8 cellular contexts compared by ENCODE assay signal in the genomic region with DNA sequence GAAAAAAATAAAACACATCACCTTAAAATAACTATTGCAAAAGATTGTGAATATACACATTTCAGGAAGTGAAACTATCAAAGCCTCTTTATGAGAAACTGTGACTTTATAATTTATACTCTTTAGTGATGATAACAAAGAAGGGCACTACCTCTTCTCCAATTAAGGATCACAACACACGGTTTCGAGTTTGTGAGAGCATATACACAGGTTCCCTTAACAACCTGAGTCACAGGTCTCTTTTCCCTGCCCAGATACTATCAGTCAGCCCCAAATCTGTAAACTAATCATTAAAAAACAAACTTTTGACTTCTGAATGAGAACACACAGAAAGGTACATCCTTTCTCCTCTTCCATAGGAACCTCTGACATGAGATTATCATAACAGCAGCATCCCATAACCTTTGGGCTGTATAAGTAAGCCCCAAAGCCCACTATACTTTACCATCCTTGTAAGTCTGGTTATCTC. TPM values are rescaled to one million over a fixed set of nuclear protein-coding genes. Genes with fewer than 3 reads are reported as not detected.
DNase-seq lines count a peak whose midpoint lies in the region; ATAC-seq and TF ChIP-seq lines count a peak whose summit lies in the region.

No MANE protein-coding gene starts in this region.

- H3F3A ChIP-seq in SK-N-SH (replicated peaks; ENCODE audit: insufficient read depth), result peaks cover 5% of the 10 kb centered on the region

- no peak for TF ChIP-seq EP300 in SK-N-SH (IDR thresholded peaks at IDR 0.05; ENCODE audit: borderline replicate concordance in 1 of 2, low read depth in 1 of 2, low read length in 1 of 2)

- H3K27ac ChIP-seq in KMS-11 (peak overlapping the region; percentile 87), brain microvascular endothelial cell (peak overlapping the region; percentile 23), SK-N-SH (ENCODE audit: low read depth in 2 of 2, low read length in 1 of 2) (no peak overlapping the region)

- no peaks in the 10 kb centered on the region for H3K9me3 ChIP-seq in SK-N-SH

- intact Hi-C loops in posterior cingulate gyrus (cut with DNase I), result no loop called here

- no peaks in the 10 kb centered on the region for H3K27me3 ChIP-seq in KMS-11 (ENCODE audit: insufficient read depth, low read depth)
- H3K27me3 ChIP-seq in brain microvascular endothelial cell (replicated peaks), result no peaks in the 10 kb centered on the region
- H3K27me3 ChIP-seq in SK-N-SH (ENCODE audit: insufficient read depth), result no peaks in the 10 kb centered on the region

- H3K9ac ChIP-seq in KMS-11, result peak overlapping the region; percentile 47
- H3K9ac ChIP-seq in SK-N-SH, result no peak overlapping the region

- H2AFZ ChIP-seq in KMS-11 (ENCODE audit: low read depth), result no peak overlapping the region
- H2AFZ ChIP-seq in SK-N-SH (ENCODE audit: low read depth), result no peak overlapping the region

- H3K4me1 ChIP-seq in KMS-11 (ENCODE audit: low read depth, poor library complexity, severe bottlenecking) (peaks cover 68% of the 10 kb centered on the region), SK-N-SH (ENCODE audit: control insufficient read depth in 1 of 2, insufficient read depth in 2 of 2, low read depth in 1 of 2, low read length in 1 of 2) (peaks cover 7 to 23% of the 10 kb centered on the region in 2 experiments; a peak in 3 of 4 replicates)

- H3K4me3 ChIP-seq in KMS-11 (IDR thresholded peaks at IDR 0.05; ENCODE audit: insufficient read depth, low read depth, low read length) (no peak overlapping the region), brain microvascular endothelial cell (ENCODE audit: low read depth, low read length) (no peak overlapping the region), SK-N-SH (ENCODE audit: low read depth in 2 of 2, low read length in 1 of 2) (no peak overlapping the region)

- POLR2A ChIA-PET in SK-N-SH (lab: Yijun Ruan, JAX), result no interaction called here

- CTCF ChIA-PET in SK-N-SH (lab: Yijun Ruan, JAX), result no interaction called here

- H3K9me2 ChIP-seq in SK-N-SH, result no peaks in the 10 kb centered on the region

- peak overlapping the region; percentile 91 for H3K4me2 ChIP-seq in KMS-11
- H3K4me2 ChIP-seq in SK-N-SH, result no peak overlapping the region

- DNase-seq in GM13976 (ENCODE audit: low spot score) (peak; percentile 59), brain microvascular endothelial cell (no peak), renal cortical epithelial cell (ENCODE audit: low read depth) (peak; percentile 65), HUDEP-2 (lab: John Stamatoyannopoulos, UW; ENCODE audit: unreplicated experiment in 76 of 76) (no peak), SK-N-SH (no peak), posterior cingulate gyrus (no peak)

- H3K79me2 ChIP-seq in KMS-11 (ENCODE audit: insufficient read depth, low read depth), result peaks cover 34% of the 10 kb centered on the region
- H3K79me2 ChIP-seq in SK-N-SH (ENCODE audit: insufficient read depth), result no peaks in the 10 kb centered on the region

- TF ChIP-seq CTCF in GM13976 (IDR thresholded peaks at IDR 0.05; ENCODE audit: borderline replicate concordance, control extremely low read depth, extremely low read depth, insufficient read depth, missing control alignments) (no peak), KMS-11 (conservative IDR thresholded peaks at IDR 0.05; ENCODE audit: low read depth, low read length) (no peak), brain microvascular endothelial cell (IDR thresholded peaks at IDR 0.05; ENCODE audit: low read depth, low read length, missing control alignments) (no peak), SK-N-SH (IDR thresholded peaks at IDR 0.05) (no peak)

- WGBS in SK-N-SH (ENCODE audit: low lambda C conversion rate), result 89% methylated on average over 2 of the region's 2 CpGs

- TF ChIP-seq RAD21 in SK-N-SH (IDR thresholded peaks at IDR 0.05; ENCODE audit: low read length), result no peak

- H4K20me1 ChIP-seq in KMS-11 (ENCODE audit: insufficient read depth) (no peaks in the 10 kb centered on the region), SK-N-SH (ENCODE audit: insufficient read depth) (no peaks in the 10 kb centered on the region)

- H3K36me3 ChIP-seq in KMS-11 (ENCODE audit: insufficient read depth), result no peaks in the 10 kb centered on the region
- no peaks in the 10 kb centered on the region for H3K36me3 ChIP-seq in brain microvascular endothelial cell (replicated peaks)
- H3K36me3 ChIP-seq in SK-N-SH (replicated peaks in 1 of 2; ENCODE audit: control insufficient read depth in 1 of 2, insufficient read depth in 2 of 2, low read length in 1 of 2), result peaks cover 3 to 9% of the 10 kb centered on the region in 2 experiments

- in situ Hi-C loops in GM13976 (cut with MboI; ENCODE audit: low sequenced_read_pairs, unreplicated experiment), result no loop called here
- in situ Hi-C loops in brain microvascular endothelial cell (cut with HindIII; ENCODE audit: low pct_ligation_motif_present, low sequenced_read_pairs), result no loop called here

- peak; percentile 47 for ATAC-seq in GM21619 (IDR thresholded peaks at IDR 0.05; ENCODE audit: unreplicated experiment)

TF ChIP-seq in SK-N-SH, 30 proteins besides CTCF, POLR2A, EP300 and RAD21:
- no peak for TF ChIP-seq EZH2phosphoT487 (IDR thresholded peaks at IDR 0.05; ENCODE audit: borderline replicate concordance, low read depth)
- TF ChIP-seq FOSL2 (IDR thresholded peaks at IDR 0.05; ENCODE audit: borderline replicate concordance, low read depth), result no peak
- no peak for TF ChIP-seq GATA2 (CRISPR knock-in tag; IDR thresholded peaks at IDR 0.05)
- TF ChIP-seq, protein P1, sequence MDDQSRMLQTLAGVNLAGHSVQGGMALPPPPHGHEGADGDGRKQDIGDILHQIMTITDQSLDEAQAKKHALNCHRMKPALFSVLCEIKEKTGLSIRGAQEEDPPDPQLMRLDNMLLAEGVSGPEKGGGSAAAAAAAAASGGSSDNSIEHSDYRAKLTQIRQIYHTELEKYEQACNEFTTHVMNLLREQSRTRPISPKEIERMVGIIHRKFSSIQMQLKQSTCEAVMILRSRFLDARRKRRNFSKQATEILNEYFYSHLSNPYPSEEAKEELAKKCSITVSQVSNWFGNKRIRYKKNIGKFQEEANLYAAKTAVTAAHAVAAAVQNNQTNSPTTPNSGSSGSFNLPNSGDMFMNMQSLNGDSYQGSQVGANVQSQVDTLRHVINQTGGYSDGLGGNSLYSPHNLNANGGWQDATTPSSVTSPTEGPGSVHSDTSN (IDR thresholded peaks at IDR 0.05), result no peak
- TF ChIP-seq GABPA (IDR thresholded peaks at IDR 0.05; ENCODE audit: low read depth), result no peak
- TF ChIP-seq FOXJ3 (CRISPR knock-in tag; IDR thresholded peaks at IDR 0.05), result no peak
- TF ChIP-seq CHD2 (IDR thresholded peaks at IDR 0.05; ENCODE audit: low read length, partially characterized antibody), result no peak
- TF ChIP-seq RFX5 (IDR thresholded peaks at IDR 0.05; ENCODE audit: low read length), result no peak
- TF ChIP-seq, protein P2, sequence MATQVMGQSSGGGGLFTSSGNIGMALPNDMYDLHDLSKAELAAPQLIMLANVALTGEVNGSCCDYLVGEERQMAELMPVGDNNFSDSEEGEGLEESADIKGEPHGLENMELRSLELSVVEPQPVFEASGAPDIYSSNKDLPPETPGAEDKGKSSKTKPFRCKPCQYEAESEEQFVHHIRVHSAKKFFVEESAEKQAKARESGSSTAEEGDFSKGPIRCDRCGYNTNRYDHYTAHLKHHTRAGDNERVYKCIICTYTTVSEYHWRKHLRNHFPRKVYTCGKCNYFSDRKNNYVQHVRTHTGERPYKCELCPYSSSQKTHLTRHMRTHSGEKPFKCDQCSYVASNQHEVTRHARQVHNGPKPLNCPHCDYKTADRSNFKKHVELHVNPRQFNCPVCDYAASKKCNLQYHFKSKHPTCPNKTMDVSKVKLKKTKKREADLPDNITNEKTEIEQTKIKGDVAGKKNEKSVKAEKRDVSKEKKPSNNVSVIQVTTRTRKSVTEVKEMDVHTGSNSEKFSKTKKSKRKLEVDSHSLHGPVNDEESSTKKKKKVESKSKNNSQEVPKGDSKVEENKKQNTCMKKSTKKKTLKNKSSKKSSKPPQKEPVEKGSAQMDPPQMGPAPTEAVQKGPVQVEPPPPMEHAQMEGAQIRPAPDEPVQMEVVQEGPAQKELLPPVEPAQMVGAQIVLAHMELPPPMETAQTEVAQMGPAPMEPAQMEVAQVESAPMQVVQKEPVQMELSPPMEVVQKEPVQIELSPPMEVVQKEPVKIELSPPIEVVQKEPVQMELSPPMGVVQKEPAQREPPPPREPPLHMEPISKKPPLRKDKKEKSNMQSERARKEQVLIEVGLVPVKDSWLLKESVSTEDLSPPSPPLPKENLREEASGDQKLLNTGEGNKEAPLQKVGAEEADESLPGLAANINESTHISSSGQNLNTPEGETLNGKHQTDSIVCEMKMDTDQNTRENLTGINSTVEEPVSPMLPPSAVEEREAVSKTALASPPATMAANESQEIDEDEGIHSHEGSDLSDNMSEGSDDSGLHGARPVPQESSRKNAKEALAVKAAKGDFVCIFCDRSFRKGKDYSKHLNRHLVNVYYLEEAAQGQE (IDR thresholded peaks at IDR 0.05; ENCODE audit: low read depth, low read length), result no peak
- TF ChIP-seq MEF2A (IDR thresholded peaks at IDR 0.05; ENCODE audit: borderline replicate concordance, low read depth), result no peak
- no peak for TF ChIP-seq TCF12 (IDR thresholded peaks at IDR 0.05)
- no peak for TF ChIP-seq YY1 (IDR thresholded peaks at IDR 0.05; ENCODE audit: low read depth)
- TF ChIP-seq RXRA (IDR thresholded peaks at IDR 0.05; ENCODE audit: borderline replicate concordance, low read depth), result no peak
TF ChIP-seq in SK-N-SH: peak in this region for 0.

RNA-seq across cellular contexts. Expression of a gene that starts 44.9 kb away (rescaled TPM):
- 32.0 and 51.6 TPM in 2 replicates for total RNA-seq in renal cortical epithelial cell
- polyA plus RNA-seq in SK-N-SH (2012; rRNA removed), result 11.2 and 13.0 TPM in 2 replicates
- 15.5 and 17.9 TPM in 2 replicates for polyA plus RNA-seq in SK-N-SH (2012; cell fraction: cytosol; rRNA removed)
- polyA plus RNA-seq in SK-N-SH (2012; cell fraction: nucleus; rRNA removed), result 15.9 and 26.6 TPM in 2 replicates

Comparison
In these comparisons a context has a peak if more than half of its experiments do, and no peak if none do; other contexts are left out.
1. DNase-seq: peak in GM13976 (single experiment) and renal cortical epithelial cell (single experiment); none in brain microvascular endothelial cell (single experiment), HUDEP-2 (0 of 76), SK-N-SH (single experiment) and posterior cingulate gyrus (0 of 10).
2. H3K27ac ChIP-seq: peak in KMS-11 (single experiment) and brain microvascular endothelial cell (single experiment); none in SK-N-SH (0 of 2).